In the genomic region with DNA sequence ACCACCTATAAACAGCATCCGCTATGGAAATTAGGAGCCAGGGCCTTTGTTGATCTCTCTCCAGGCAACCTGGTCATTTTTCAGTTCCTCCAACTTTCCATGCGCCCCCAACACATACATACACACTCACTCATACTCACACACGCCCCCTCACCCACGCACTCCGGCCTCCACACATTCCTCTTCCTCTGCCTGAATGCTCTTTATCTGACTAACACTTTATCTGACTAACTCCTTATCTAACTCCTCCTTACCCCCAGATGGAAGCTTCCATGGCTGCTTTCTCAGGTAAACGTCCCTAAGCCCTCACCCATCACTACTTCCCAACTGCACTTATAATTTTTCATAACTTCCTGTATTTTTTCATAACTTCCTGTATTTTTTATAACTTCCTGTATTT, we compare ENCODE assay signal across 1 cellular context.
A peak's percentile ranks its signal among the peaks of the same experiment; 100 is the strongest.
TF ChIP-seq lines count a peak whose summit lies in the region.

No MANE protein-coding gene starts in this region.

TF ChIP-seq in GM12878, 131 proteins besides CTCF, POLR2A, EP300 and RAD21:
- TF ChIP-seq NR2C2 (IDR thresholded peaks at IDR 0.05; ENCODE audit: borderline replicate concordance, control insufficient read depth, insufficient read length, low read depth) (no peak), GABPA (IDR thresholded peaks at IDR 0.05; ENCODE audit: low read depth) (0 out of 2 replicates have a peak, but pooled peaks have one; percentile 14), FOXM1 (IDR thresholded peaks at IDR 0.05; ENCODE audit: low read depth, low read length) (no peak), IKZF2 (IDR thresholded peaks at IDR 0.05) (peak in 1 of 2 experiments; percentile 13; a peak in 1 of 4 replicates), EGR1 (IDR thresholded peaks at IDR 0.05; ENCODE audit: borderline replicate concordance in 1 of 2, low read depth in 2 of 2, low read length in 2 of 2) (peak in 1 of 2 experiments; percentile 61; a peak in 2 of 3 replicates), NR2F1 (conservative IDR thresholded peaks at IDR 0.05) (no peak), HDAC2 (IDR thresholded peaks at IDR 0.05) (no peak), CREB1 (IDR thresholded peaks at IDR 0.05; ENCODE audit: low read depth) (no peak), POLR2AphosphoS5 (IDR thresholded peaks at IDR 0.05; ENCODE audit: low read length) (no peak), CHD4 (IDR thresholded peaks at IDR 0.05) (no peak), TCF12 (IDR thresholded peaks at IDR 0.05; ENCODE audit: low read depth, low read length) (no peak), HDGF (IDR thresholded peaks at IDR 0.05) (no peak), SREBF1 (IDR thresholded peaks at IDR 0.05; ENCODE audit: low read length) (no peak), SPI1 (IDR thresholded peaks at IDR 0.05; ENCODE audit: borderline replicate concordance, insufficient read depth, low read depth, low read length) (no peak), MYB (IDR thresholded peaks at IDR 0.05; ENCODE audit: borderline replicate concordance, low read depth, low read length) (no peak), TAF1 (IDR thresholded peaks at IDR 0.05; ENCODE audit: borderline replicate concordance, low read depth, low read length) (no peak)
- TF ChIP-seq, protein P1, sequence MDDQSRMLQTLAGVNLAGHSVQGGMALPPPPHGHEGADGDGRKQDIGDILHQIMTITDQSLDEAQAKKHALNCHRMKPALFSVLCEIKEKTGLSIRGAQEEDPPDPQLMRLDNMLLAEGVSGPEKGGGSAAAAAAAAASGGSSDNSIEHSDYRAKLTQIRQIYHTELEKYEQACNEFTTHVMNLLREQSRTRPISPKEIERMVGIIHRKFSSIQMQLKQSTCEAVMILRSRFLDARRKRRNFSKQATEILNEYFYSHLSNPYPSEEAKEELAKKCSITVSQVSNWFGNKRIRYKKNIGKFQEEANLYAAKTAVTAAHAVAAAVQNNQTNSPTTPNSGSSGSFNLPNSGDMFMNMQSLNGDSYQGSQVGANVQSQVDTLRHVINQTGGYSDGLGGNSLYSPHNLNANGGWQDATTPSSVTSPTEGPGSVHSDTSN (IDR thresholded peaks at IDR 0.05; ENCODE audit: insufficient replicate concordance, low read depth, low read length), result no peak
- TF ChIP-seq, protein P2, sequence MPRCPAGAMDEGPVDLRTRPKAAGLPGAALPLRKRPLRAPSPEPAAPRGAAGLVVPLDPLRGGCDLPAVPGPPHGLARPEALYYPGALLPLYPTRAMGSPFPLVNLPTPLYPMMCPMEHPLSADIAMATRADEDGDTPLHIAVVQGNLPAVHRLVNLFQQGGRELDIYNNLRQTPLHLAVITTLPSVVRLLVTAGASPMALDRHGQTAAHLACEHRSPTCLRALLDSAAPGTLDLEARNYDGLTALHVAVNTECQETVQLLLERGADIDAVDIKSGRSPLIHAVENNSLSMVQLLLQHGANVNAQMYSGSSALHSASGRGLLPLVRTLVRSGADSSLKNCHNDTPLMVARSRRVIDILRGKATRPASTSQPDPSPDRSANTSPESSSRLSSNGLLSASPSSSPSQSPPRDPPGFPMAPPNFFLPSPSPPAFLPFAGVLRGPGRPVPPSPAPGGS (IDR thresholded peaks at IDR 0.05; ENCODE audit: borderline replicate concordance, insufficient read depth, low read depth, low read length, poor library complexity, severe bottlenecking), result no peak
TF ChIP-seq in GM12878: peak in this region for 3.
